ENCODE assay signal across 8 cellular contexts in the genomic region with DNA sequence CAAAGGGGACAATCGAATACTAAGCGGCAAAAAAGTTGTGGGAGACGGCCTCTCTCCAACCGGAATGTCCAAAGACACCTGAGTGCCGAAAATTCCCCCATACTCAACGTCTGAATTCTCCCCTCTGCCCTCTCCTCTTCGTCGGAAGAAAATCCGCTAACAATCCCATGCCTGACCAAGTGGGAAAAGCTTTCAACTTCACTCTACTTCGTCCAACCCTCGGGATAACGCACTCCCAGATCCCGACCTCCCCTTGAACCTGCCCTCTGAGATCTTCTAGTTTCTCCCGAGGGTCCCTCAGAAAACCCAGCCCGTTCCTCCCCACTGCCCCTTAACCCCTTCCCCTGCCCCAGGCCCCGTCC. TPM values are rescaled to one million over a fixed set of nuclear protein-coding genes. Genes with fewer than 3 reads are reported as not detected.
DNase-seq lines count a peak whose midpoint lies in the region; ATAC-seq and TF ChIP-seq lines count a peak whose summit lies in the region.

No MANE protein-coding gene starts in this region.

- ATAC-seq in Right ventricle myocardium superior (ENCODE audit: poor library complexity) (peak; percentile 1), GM19463 (IDR thresholded peaks at IDR 0.05; ENCODE audit: unreplicated experiment) (no peak), HG03139 (IDR thresholded peaks at IDR 0.05; ENCODE audit: unreplicated experiment) (no peak), HG03571 (IDR thresholded peaks at IDR 0.05; ENCODE audit: unreplicated experiment) (no peak)

- CTCF ChIA-PET in HEK293 (lab: Yijun Ruan, JAX) = interaction anchor here (0.6 to 1.1 kb wide), 2 partner anchors 41 to 173 kb away, joined by 3 read pairs; no protein-coding TSS in a partner anchor

- H3K4me1 ChIP-seq in HEK293 (ENCODE audit: control insufficient read depth, insufficient read depth, low read length) (peaks cover 24% of the 10 kb centered on the region), prostate gland (replicated peaks) (peaks cover 2% of the 10 kb centered on the region)

- intact Hi-C loops in Right ventricle myocardium superior (cut with DNase I) = no loop called here
- intact Hi-C loops in prostate gland (cut with DNase I) = no loop called here

- no peak for DNase-seq in Right ventricle myocardium superior
- DNase-seq in prostate gland (ENCODE audit: low spot score) = no peak
- no peak for DNase-seq in stimulated activated naive CD4-positive, alpha-beta T cell (lab: John Stamatoyannopoulos, UW)

- H3K27ac ChIP-seq in HEK293 (ENCODE audit: extremely low read depth, low read depth, low read length) (peak overlapping the region; percentile 95; the same call in 1 of the 2 replicates), prostate gland (peak overlapping the region; percentile 82 to 85)

- peaks cover 0 to under 1% of the 10 kb centered on the region in 2 experiments; a peak in 1 of 3 replicates for H3K36me3 ChIP-seq in HEK293 (ENCODE audit: control insufficient read depth in 2 of 2, insufficient read depth in 1 of 2, low read length in 2 of 2)
- no peaks in the 10 kb centered on the region for H3K36me3 ChIP-seq in prostate gland

- no peaks in the 10 kb centered on the region for H3K27me3 ChIP-seq in prostate gland (replicated peaks; ENCODE audit: insufficient read depth)

- 2% methylated on average over 16 of the region's 16 CpGs for WGBS in prostate gland

- no peaks in the 10 kb centered on the region for H3K9me3 ChIP-seq in HEK293 (ENCODE audit: control insufficient read depth, insufficient read depth, low read depth, low read length)
- no peaks in the 10 kb centered on the region for H3K9me3 ChIP-seq in prostate gland

- POLR2A ChIA-PET in HEK293 (lab: Yijun Ruan, JAX) = no interaction called here

- H3K4me3 ChIP-seq in HEK293 (ENCODE audit: low read depth, low read length) = peak overlapping the region; percentile 81
- peak overlapping the region; percentile 78 for H3K4me3 ChIP-seq in WI38 (ENCODE audit: low read depth, low read length)
- peak overlapping the region; percentile 79 to 87 for H3K4me3 ChIP-seq in prostate gland

- TF ChIP-seq CTCF in HEK293 (tag by site-specific recombination; IDR thresholded peaks at IDR 0.05) (no peak), WI38 (IDR thresholded peaks at IDR 0.05; ENCODE audit: low read depth, low read length) (no peak), prostate gland (IDR thresholded peaks at IDR 0.05) (no peak)

- TF ChIP-seq POLR2A in prostate gland (IDR thresholded peaks at IDR 0.05) = no peak

TF ChIP-seq in HEK293, 187 proteins besides CTCF, POLR2A, EP300 and RAD21 (continues in another document):
- TF ChIP-seq ZNF621 (tag by site-specific recombination; IDR thresholded peaks at IDR 0.05) = no peak
- TF ChIP-seq, protein P1, sequence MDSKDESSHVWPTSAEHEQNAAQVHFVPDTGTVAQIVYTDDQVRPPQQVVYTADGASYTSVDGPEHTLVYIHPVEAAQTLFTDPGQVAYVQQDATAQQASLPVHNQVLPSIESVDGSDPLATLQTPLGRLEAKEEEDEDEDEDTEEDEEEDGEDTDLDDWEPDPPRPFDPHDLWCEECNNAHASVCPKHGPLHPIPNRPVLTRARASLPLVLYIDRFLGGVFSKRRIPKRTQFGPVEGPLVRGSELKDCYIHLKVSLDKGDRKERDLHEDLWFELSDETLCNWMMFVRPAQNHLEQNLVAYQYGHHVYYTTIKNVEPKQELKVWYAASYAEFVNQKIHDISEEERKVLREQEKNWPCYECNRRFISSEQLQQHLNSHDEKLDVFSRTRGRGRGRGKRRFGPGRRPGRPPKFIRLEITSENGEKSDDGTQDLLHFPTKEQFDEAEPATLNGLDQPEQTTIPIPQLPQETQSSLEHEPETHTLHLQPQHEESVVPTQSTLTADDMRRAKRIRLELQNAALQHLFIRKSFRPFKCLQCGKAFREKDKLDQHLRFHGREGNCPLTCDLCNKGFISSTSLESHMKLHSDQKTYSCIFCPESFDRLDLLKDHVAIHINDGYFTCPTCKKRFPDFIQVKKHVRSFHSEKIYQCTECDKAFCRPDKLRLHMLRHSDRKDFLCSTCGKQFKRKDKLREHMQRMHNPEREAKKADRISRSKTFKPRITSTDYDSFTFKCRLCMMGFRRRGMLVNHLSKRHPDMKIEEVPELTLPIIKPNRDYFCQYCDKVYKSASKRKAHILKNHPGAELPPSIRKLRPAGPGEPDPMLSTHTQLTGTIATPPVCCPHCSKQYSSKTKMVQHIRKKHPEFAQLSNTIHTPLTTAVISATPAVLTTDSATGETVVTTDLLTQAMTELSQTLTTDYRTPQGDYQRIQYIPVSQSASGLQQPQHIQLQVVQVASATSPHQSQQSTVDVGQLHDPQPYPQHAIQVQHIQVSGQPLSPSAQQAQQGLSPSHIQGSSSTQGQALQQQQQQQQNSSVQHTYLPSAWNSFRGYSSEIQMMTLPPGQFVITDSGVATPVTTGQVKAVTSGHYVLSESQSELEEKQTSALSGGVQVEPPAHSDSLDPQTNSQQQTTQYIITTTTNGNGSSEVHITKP (tag by site-specific recombination; IDR thresholded peaks at IDR 0.05) = peak; percentile 57
- TF ChIP-seq SP2 (tag by site-specific recombination; IDR thresholded peaks at IDR 0.05) = peak; percentile 45
- no peak for TF ChIP-seq ZNF561 (tag by site-specific recombination; IDR thresholded peaks at IDR 0.05; ENCODE audit: borderline replicate concordance)
- no peak for TF ChIP-seq ZNF155 (tag by site-specific recombination; IDR thresholded peaks at IDR 0.05)
- TF ChIP-seq ZNF777 (tag by site-specific recombination; IDR thresholded peaks at IDR 0.05; ENCODE audit: borderline replicate concordance) = peak; percentile 46; the same call in 1 of the 2 replicates
- TF ChIP-seq ZBTB17 (tag by site-specific recombination; IDR thresholded peaks at IDR 0.05) = peak; percentile 12; the same call in 1 of the 2 replicates
- TF ChIP-seq ZNF585B (tag by site-specific recombination; IDR thresholded peaks at IDR 0.05) = no peak
- no peak for TF ChIP-seq KLF10 (tag by site-specific recombination; IDR thresholded peaks at IDR 0.05)
- TF ChIP-seq ZNF146 (tag by site-specific recombination; IDR thresholded peaks at IDR 0.05) = no peak
- TF ChIP-seq ZNF837 (tag by site-specific recombination; IDR thresholded peaks at IDR 0.05) = no peak
- no peak for TF ChIP-seq HOXC10 (CRISPR knock-in tag; IDR thresholded peaks at IDR 0.05)
- no peak for TF ChIP-seq ZNF791 (tag by site-specific recombination; IDR thresholded peaks at IDR 0.05)
- TF ChIP-seq FEZF1 (tag by site-specific recombination; IDR thresholded peaks at IDR 0.05) = no peak
- TF ChIP-seq ZNF501 (tag by site-specific recombination; IDR thresholded peaks at IDR 0.05) = no peak
- TF ChIP-seq ZNF223 (tag by site-specific recombination; IDR thresholded peaks at IDR 0.05) = no peak
- TF ChIP-seq ZNF23 (tag by site-specific recombination; IDR thresholded peaks at IDR 0.05; ENCODE audit: borderline replicate concordance) = no peak
- TF ChIP-seq ZSCAN23 (tag by site-specific recombination; IDR thresholded peaks at IDR 0.05) = no peak
- TF ChIP-seq, protein P2, sequence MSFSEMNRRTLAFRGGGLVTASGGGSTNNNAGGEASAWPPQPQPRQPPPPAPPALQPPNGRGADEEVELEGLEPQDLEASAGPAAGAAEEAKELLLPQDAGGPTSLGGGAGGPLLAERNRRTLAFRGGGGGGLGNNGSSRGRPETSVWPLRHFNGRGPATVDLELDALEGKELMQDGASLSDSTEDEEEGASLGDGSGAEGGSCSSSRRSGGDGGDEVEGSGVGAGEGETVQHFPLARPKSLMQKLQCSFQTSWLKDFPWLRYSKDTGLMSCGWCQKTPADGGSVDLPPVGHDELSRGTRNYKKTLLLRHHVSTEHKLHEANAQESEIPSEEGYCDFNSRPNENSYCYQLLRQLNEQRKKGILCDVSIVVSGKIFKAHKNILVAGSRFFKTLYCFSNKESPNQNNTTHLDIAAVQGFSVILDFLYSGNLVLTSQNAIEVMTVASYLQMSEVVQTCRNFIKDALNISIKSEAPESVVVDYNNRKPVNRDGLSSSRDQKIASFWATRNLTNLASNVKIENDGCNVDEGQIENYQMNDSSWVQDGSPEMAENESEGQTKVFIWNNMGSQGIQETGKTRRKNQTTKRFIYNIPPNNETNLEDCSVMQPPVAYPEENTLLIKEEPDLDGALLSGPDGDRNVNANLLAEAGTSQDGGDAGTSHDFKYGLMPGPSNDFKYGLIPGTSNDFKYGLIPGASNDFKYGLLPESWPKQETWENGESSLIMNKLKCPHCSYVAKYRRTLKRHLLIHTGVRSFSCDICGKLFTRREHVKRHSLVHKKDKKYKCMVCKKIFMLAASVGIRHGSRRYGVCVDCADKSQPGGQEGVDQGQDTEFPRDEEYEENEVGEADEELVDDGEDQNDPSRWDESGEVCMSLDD (tag by site-specific recombination; IDR thresholded peaks at IDR 0.05) = no peak
- TF ChIP-seq, protein P3, sequence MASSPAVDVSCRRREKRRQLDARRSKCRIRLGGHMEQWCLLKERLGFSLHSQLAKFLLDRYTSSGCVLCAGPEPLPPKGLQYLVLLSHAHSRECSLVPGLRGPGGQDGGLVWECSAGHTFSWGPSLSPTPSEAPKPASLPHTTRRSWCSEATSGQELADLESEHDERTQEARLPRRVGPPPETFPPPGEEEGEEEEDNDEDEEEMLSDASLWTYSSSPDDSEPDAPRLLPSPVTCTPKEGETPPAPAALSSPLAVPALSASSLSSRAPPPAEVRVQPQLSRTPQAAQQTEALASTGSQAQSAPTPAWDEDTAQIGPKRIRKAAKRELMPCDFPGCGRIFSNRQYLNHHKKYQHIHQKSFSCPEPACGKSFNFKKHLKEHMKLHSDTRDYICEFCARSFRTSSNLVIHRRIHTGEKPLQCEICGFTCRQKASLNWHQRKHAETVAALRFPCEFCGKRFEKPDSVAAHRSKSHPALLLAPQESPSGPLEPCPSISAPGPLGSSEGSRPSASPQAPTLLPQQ (tag by site-specific recombination; IDR thresholded peaks at IDR 0.05) = no peak
- TF ChIP-seq TRIM28 (IDR thresholded peaks at IDR 0.05; ENCODE audit: borderline replicate concordance, low read length) = no peak
- TF ChIP-seq ZNF354C (tag by site-specific recombination; IDR thresholded peaks at IDR 0.05; ENCODE audit: borderline replicate concordance, low read depth) = no peak
- peak; percentile 47 for TF ChIP-seq ZNF335 (tag by site-specific recombination; conservative IDR thresholded peaks at IDR 0.05)
- TF ChIP-seq ZNF211 (tag by site-specific recombination; IDR thresholded peaks at IDR 0.05; ENCODE audit: low read depth) = no peak
- no peak for TF ChIP-seq SP3 (tag by site-specific recombination; IDR thresholded peaks at IDR 0.05)
- no peak for TF ChIP-seq ZNF626 (tag by site-specific recombination; IDR thresholded peaks at IDR 0.05)
- TF ChIP-seq ZNF521 (tag by site-specific recombination; IDR thresholded peaks at IDR 0.05) = no peak
- no peak for TF ChIP-seq YY1 (tag by site-specific recombination; IDR thresholded peaks at IDR 0.05)

RNA-seq across cellular contexts. Expression of a gene that starts 1.0 kb away (rescaled TPM):
- total RNA-seq in Right ventricle myocardium superior (63.0 TPM), prostate gland (100 to 1,000 TPM; 123 to 261 TPM)

RNA-seq across cellular contexts. Expression of a gene that starts 26.7 kb away (rescaled TPM):
- total RNA-seq in Right ventricle myocardium superior (56.2 TPM), prostate gland (10 to 100 TPM; 46.4 to 47.2 TPM)

RNA-seq across cellular contexts. Expression of a gene that starts 27.0 kb away (rescaled TPM):
- total RNA-seq in Right ventricle myocardium superior (25.7 TPM), prostate gland (10 to 100 TPM; 18.5 to 57.2 TPM)
